Comparison of ENCODE assay signal across 1 cellular context in the genomic region with DNA sequence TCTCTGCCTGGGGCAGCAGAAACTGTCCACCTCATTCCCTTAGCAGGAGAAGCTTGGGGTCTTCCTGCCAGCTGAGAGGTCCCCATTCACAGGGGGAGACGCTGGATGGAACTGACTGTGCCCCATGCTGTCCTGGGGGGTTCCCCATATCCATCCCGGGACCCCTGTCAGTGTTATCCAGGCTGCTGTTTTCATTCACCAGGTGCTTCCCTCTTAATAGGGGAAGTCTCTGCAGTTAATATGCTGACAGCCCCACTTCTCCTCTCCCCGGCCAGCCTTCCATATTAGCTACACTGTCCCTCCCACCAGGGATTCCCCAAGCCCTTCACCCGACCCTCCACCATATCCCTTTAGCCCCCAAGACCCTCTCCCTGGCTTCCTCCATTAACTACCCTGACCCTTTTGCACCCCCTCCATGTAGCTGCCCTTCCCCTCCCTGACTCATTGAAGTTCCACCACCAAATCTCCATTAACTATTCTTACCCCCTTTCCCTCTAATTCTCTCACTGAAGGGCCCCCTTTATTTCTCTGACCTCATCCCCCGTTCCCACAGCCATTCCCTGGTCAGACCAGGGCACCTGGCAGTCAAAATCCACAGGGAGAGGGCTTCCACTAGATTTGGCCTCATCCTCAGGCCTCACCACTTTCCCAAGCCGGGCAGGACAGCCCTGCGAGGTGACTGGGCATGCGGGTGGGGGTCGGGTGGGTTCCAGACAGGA.
TF ChIP-seq lines count a peak whose summit lies in the region.

No MANE protein-coding gene starts in this region.

TF ChIP-seq in HEK293, 187 proteins besides CTCF, POLR2A, EP300 and RAD21 (continued from another document and continues in another):
- TF ChIP-seq, protein P1, sequence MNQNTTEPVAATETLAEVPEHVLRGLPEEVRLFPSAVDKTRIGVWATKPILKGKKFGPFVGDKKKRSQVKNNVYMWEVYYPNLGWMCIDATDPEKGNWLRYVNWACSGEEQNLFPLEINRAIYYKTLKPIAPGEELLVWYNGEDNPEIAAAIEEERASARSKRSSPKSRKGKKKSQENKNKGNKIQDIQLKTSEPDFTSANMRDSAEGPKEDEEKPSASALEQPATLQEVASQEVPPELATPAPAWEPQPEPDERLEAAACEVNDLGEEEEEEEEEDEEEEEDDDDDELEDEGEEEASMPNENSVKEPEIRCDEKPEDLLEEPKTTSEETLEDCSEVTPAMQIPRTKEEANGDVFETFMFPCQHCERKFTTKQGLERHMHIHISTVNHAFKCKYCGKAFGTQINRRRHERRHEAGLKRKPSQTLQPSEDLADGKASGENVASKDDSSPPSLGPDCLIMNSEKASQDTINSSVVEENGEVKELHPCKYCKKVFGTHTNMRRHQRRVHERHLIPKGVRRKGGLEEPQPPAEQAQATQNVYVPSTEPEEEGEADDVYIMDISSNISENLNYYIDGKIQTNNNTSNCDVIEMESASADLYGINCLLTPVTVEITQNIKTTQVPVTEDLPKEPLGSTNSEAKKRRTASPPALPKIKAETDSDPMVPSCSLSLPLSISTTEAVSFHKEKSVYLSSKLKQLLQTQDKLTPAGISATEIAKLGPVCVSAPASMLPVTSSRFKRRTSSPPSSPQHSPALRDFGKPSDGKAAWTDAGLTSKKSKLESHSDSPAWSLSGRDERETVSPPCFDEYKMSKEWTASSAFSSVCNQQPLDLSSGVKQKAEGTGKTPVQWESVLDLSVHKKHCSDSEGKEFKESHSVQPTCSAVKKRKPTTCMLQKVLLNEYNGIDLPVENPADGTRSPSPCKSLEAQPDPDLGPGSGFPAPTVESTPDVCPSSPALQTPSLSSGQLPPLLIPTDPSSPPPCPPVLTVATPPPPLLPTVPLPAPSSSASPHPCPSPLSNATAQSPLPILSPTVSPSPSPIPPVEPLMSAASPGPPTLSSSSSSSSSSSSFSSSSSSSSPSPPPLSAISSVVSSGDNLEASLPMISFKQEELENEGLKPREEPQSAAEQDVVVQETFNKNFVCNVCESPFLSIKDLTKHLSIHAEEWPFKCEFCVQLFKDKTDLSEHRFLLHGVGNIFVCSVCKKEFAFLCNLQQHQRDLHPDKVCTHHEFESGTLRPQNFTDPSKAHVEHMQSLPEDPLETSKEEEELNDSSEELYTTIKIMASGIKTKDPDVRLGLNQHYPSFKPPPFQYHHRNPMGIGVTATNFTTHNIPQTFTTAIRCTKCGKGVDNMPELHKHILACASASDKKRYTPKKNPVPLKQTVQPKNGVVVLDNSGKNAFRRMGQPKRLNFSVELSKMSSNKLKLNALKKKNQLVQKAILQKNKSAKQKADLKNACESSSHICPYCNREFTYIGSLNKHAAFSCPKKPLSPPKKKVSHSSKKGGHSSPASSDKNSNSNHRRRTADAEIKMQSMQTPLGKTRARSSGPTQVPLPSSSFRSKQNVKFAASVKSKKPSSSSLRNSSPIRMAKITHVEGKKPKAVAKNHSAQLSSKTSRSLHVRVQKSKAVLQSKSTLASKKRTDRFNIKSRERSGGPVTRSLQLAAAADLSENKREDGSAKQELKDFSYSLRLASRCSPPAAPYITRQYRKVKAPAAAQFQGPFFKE (tag by site-specific recombination; IDR thresholded peaks at IDR 0.05; ENCODE audit: borderline replicate concordance) = peak; percentile 25; the same call in 1 of the 2 replicates
- TF ChIP-seq YY2 (tag by site-specific recombination; IDR thresholded peaks at IDR 0.05) (0 out of 2 replicates have a peak, but pooled peaks have one; percentile 18), GLIS2 (tag by site-specific recombination; IDR thresholded peaks at IDR 0.05) (no peak), ZNF623 (tag by site-specific recombination; IDR thresholded peaks at IDR 0.05) (no peak), ZNF48 (tag by site-specific recombination; IDR thresholded peaks at IDR 0.05) (no peak), ZNF24 (tag by site-specific recombination; IDR thresholded peaks at IDR 0.05) (no peak), ZNF501 (tag by site-specific recombination; IDR thresholded peaks at IDR 0.05) (no peak), KLF1 (tag by site-specific recombination; IDR thresholded peaks at IDR 0.05) (no peak), ATF2 (tag by site-specific recombination; IDR thresholded peaks at IDR 0.05; ENCODE audit: low read depth) (no peak), ZNF174 (tag by site-specific recombination; IDR thresholded peaks at IDR 0.05) (no peak), ZNF292 (tag by site-specific recombination; IDR thresholded peaks at IDR 0.05; ENCODE audit: borderline replicate concordance, low read depth) (no peak), ZNF302 (tag by site-specific recombination; IDR thresholded peaks at IDR 0.05; ENCODE audit: low read depth) (no peak), ZNF571 (tag by site-specific recombination; IDR thresholded peaks at IDR 0.05) (no peak), TSHZ1 (tag by site-specific recombination; IDR thresholded peaks at IDR 0.05; ENCODE audit: borderline replicate concordance) (no peak), ZNF585B (tag by site-specific recombination; IDR thresholded peaks at IDR 0.05) (no peak), ZNF354C (tag by site-specific recombination; IDR thresholded peaks at IDR 0.05; ENCODE audit: borderline replicate concordance, low read depth) (no peak), ZNF416 (tag by site-specific recombination; IDR thresholded peaks at IDR 0.05) (no peak), ZNF548 (tag by site-specific recombination; IDR thresholded peaks at IDR 0.05) (no peak), ZSCAN16 (tag by site-specific recombination; IDR thresholded peaks at IDR 0.05) (no peak), ZNF792 (tag by site-specific recombination; IDR thresholded peaks at IDR 0.05) (no peak), ZNF23 (tag by site-specific recombination; IDR thresholded peaks at IDR 0.05; ENCODE audit: borderline replicate concordance) (no peak), SETDB1 (IDR thresholded peaks at IDR 0.05; ENCODE audit: insufficient read length, low read length) (no peak), ZNF202 (tag by site-specific recombination; IDR thresholded peaks at IDR 0.05; ENCODE audit: borderline replicate concordance) (no peak)
- TF ChIP-seq, protein P2, sequence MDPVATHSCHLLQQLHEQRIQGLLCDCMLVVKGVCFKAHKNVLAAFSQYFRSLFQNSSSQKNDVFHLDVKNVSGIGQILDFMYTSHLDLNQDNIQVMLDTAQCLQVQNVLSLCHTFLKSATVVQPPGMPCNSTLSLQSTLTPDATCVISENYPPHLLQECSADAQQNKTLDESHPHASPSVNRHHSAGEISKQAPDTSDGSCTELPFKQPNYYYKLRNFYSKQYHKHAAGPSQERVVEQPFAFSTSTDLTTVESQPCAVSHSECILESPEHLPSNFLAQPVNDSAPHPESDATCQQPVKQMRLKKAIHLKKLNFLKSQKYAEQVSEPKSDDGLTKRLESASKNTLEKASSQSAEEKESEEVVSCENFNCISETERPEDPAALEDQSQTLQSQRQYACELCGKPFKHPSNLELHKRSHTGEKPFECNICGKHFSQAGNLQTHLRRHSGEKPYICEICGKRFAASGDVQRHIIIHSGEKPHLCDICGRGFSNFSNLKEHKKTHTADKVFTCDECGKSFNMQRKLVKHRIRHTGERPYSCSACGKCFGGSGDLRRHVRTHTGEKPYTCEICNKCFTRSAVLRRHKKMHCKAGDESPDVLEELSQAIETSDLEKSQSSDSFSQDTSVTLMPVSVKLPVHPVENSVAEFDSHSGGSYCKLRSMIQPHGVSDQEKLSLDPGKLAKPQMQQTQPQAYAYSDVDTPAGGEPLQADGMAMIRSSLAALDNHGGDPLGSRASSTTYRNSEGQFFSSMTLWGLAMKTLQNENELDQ (tag by site-specific recombination; IDR thresholded peaks at IDR 0.05; ENCODE audit: low read depth) = no peak
- TF ChIP-seq, protein P3, sequence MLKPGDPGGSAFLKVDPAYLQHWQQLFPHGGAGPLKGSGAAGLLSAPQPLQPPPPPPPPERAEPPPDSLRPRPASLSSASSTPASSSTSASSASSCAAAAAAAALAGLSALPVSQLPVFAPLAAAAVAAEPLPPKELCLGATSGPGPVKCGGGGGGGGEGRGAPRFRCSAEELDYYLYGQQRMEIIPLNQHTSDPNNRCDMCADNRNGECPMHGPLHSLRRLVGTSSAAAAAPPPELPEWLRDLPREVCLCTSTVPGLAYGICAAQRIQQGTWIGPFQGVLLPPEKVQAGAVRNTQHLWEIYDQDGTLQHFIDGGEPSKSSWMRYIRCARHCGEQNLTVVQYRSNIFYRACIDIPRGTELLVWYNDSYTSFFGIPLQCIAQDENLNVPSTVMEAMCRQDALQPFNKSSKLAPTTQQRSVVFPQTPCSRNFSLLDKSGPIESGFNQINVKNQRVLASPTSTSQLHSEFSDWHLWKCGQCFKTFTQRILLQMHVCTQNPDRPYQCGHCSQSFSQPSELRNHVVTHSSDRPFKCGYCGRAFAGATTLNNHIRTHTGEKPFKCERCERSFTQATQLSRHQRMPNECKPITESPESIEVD (tag by site-specific recombination; IDR thresholded peaks at IDR 0.05) = no peak
- TF ChIP-seq, protein P4, sequence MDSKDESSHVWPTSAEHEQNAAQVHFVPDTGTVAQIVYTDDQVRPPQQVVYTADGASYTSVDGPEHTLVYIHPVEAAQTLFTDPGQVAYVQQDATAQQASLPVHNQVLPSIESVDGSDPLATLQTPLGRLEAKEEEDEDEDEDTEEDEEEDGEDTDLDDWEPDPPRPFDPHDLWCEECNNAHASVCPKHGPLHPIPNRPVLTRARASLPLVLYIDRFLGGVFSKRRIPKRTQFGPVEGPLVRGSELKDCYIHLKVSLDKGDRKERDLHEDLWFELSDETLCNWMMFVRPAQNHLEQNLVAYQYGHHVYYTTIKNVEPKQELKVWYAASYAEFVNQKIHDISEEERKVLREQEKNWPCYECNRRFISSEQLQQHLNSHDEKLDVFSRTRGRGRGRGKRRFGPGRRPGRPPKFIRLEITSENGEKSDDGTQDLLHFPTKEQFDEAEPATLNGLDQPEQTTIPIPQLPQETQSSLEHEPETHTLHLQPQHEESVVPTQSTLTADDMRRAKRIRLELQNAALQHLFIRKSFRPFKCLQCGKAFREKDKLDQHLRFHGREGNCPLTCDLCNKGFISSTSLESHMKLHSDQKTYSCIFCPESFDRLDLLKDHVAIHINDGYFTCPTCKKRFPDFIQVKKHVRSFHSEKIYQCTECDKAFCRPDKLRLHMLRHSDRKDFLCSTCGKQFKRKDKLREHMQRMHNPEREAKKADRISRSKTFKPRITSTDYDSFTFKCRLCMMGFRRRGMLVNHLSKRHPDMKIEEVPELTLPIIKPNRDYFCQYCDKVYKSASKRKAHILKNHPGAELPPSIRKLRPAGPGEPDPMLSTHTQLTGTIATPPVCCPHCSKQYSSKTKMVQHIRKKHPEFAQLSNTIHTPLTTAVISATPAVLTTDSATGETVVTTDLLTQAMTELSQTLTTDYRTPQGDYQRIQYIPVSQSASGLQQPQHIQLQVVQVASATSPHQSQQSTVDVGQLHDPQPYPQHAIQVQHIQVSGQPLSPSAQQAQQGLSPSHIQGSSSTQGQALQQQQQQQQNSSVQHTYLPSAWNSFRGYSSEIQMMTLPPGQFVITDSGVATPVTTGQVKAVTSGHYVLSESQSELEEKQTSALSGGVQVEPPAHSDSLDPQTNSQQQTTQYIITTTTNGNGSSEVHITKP (tag by site-specific recombination; IDR thresholded peaks at IDR 0.05) = peak; percentile 52
- TF ChIP-seq, protein P5, sequence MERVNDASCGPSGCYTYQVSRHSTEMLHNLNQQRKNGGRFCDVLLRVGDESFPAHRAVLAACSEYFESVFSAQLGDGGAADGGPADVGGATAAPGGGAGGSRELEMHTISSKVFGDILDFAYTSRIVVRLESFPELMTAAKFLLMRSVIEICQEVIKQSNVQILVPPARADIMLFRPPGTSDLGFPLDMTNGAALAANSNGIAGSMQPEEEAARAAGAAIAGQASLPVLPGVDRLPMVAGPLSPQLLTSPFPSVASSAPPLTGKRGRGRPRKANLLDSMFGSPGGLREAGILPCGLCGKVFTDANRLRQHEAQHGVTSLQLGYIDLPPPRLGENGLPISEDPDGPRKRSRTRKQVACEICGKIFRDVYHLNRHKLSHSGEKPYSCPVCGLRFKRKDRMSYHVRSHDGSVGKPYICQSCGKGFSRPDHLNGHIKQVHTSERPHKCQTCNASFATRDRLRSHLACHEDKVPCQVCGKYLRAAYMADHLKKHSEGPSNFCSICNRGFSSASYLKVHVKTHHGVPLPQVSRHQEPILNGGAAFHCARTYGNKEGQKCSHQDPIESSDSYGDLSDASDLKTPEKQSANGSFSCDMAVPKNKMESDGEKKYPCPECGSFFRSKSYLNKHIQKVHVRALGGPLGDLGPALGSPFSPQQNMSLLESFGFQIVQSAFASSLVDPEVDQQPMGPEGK (tag by site-specific recombination; IDR thresholded peaks at IDR 0.05) = peak; percentile 52
- TF ChIP-seq, protein P6, sequence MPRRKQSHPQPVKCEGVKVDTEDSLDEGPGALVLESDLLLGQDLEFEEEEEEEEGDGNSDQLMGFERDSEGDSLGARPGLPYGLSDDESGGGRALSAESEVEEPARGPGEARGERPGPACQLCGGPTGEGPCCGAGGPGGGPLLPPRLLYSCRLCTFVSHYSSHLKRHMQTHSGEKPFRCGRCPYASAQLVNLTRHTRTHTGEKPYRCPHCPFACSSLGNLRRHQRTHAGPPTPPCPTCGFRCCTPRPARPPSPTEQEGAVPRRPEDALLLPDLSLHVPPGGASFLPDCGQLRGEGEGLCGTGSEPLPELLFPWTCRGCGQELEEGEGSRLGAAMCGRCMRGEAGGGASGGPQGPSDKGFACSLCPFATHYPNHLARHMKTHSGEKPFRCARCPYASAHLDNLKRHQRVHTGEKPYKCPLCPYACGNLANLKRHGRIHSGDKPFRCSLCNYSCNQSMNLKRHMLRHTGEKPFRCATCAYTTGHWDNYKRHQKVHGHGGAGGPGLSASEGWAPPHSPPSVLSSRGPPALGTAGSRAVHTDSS (tag by site-specific recombination; IDR thresholded peaks at IDR 0.05) = no peak
